1 cellular context compared by ENCODE assay signal in the genomic region with DNA sequence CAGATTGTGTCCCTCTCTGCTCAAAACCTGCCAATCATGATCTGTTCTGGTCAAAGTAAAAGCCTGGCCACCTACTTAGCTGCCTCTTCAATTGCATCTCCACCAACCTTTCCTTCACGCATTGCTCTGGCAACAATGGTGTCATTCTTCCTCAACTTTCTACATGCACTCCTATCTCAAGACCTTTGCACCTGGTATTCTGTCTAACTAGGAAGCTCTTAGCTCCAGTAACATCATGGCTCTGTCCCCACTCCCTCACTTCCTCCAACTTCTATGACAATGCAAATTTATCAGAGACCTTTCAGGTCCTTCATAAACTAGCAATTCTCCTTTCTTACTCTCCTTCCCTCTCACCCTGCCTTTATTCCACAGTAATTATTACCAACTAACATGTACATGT.
TF ChIP-seq lines count a peak whose summit lies in the region.

No MANE protein-coding gene starts in this region.

TF ChIP-seq in HepG2, 621 proteins besides CTCF, POLR2A, EP300 and RAD21 (continued from another document):
- TF ChIP-seq, protein P1, sequence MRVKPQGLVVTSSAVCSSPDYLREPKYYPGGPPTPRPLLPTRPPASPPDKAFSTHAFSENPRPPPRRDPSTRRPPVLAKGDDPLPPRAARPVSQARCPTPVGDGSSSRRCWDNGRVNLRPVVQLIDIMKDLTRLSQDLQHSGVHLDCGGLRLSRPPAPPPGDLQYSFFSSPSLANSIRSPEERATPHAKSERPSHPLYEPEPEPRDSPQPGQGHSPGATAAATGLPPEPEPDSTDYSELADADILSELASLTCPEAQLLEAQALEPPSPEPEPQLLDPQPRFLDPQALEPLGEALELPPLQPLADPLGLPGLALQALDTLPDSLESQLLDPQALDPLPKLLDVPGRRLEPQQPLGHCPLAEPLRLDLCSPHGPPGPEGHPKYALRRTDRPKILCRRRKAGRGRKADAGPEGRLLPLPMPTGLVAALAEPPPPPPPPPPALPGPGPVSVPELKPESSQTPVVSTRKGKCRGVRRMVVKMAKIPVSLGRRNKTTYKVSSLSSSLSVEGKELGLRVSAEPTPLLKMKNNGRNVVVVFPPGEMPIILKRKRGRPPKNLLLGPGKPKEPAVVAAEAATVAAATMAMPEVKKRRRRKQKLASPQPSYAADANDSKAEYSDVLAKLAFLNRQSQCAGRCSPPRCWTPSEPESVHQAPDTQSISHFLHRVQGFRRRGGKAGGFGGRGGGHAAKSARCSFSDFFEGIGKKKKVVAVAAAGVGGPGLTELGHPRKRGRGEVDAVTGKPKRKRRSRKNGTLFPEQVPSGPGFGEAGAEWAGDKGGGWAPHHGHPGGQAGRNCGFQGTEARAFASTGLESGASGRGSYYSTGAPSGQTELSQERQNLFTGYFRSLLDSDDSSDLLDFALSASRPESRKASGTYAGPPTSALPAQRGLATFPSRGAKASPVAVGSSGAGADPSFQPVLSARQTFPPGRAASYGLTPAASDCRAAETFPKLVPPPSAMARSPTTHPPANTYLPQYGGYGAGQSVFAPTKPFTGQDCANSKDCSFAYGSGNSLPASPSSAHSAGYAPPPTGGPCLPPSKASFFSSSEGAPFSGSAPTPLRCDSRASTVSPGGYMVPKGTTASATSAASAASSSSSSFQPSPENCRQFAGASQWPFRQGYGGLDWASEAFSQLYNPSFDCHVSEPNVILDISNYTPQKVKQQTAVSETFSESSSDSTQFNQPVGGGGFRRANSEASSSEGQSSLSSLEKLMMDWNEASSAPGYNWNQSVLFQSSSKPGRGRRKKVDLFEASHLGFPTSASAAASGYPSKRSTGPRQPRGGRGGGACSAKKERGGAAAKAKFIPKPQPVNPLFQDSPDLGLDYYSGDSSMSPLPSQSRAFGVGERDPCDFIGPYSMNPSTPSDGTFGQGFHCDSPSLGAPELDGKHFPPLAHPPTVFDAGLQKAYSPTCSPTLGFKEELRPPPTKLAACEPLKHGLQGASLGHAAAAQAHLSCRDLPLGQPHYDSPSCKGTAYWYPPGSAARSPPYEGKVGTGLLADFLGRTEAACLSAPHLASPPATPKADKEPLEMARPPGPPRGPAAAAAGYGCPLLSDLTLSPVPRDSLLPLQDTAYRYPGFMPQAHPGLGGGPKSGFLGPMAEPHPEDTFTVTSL (CRISPR knock-in tag; IDR thresholded peaks at IDR 0.05; ENCODE audit: borderline replicate concordance), result no peak
- TF ChIP-seq ZFP37 (CRISPR knock-in tag; IDR thresholded peaks at IDR 0.05; ENCODE audit: borderline replicate concordance), result no peak
TF ChIP-seq in HepG2: peak in this region for 0.
